ENCODE assay signal across 11 cellular contexts in genomic region chr12:104486943-104487819, GRCh38. TPM values are rescaled to one million over a fixed set of nuclear protein-coding genes. Genes with fewer than 3 reads are reported as not detected.
DNase-seq lines count a peak whose midpoint lies in the region; ATAC-seq and TF ChIP-seq lines count a peak whose summit lies in the region.
"Had no signal": no experiment of that assay in that cellular context is flagged by ENCODE, and none has a peak within 500 bp of the region (broad histone marks: within the 10 kb centered on the region; RNA-seq: fewer than 3 reads in every experiment).

No MANE protein-coding gene starts in this region.

- H3K4me1 Mint-ChIP-seq in activated naive CD4-positive, alpha-beta T cell treated with anti-CD3 and anti-CD28 coated beads for 36 hours (ENCODE audit: low read depth), result peaks cover 84% of the 10 kb centered on the region

- H3K4me3 Mint-ChIP-seq in activated naive CD4-positive, alpha-beta T cell treated with anti-CD3 and anti-CD28 coated beads for 36 hours, result no peak overlapping the region

- no peaks in the 10 kb centered on the region for H3K36me3 ChIP-seq in suprapubic skin

- DNase-seq in activated naive CD4-positive, alpha-beta T cell treated with anti-CD3 and anti-CD28 coated beads for 36 hours, result no peak
- no peak for DNase-seq in activated naive CD4-positive, alpha-beta T cell treated with anti-CD3 and anti-CD28 coated beads, Interleukin-2, amount 50 U/mL, for 16 hours
- DNase-seq in NCI-H2227 treated with DMSO at 0.1 percent for 48 hours (lab: John Stamatoyannopoulos, UW), result peak; percentile 31
- peak; percentile 35 for DNase-seq in fibroblast of the aortic adventitia (ENCODE audit: low read depth)
- no peak for DNase-seq in suprapubic skin (ENCODE audit: low spot score in 2 of 2)
- DNase-seq in lower leg skin (ENCODE audit: low spot score in 2 of 2), result no peak
- DNase-seq in pons (ENCODE audit: low spot score), result no peak
- DNase-seq: activated T-cell treated with anti-CD3 and anti-CD28 coated beads, Interleukin-2, amount 50 U/mL, for 4 hours; left cardiac atrium; NCI-H1092 had no signal

- H3K27ac ChIP-seq in suprapubic skin, result peak overlapping the region; percentile 35

- TF ChIP-seq CTCF in fibroblast of the aortic adventitia (IDR thresholded peaks at IDR 0.05; ENCODE audit: insufficient read depth, low read length) (no peak), suprapubic skin (IDR thresholded peaks at IDR 0.05) (no peak), lower leg skin (IDR thresholded peaks at IDR 0.05) (no peak)

- no peak for TF ChIP-seq EP300 in suprapubic skin (IDR thresholded peaks at IDR 0.05)

- H3K9me3 Mint-ChIP-seq in activated naive CD4-positive, alpha-beta T cell treated with anti-CD3 and anti-CD28 coated beads for 36 hours, result no peaks in the 10 kb centered on the region
- H3K9me3 Mint-ChIP-seq: activated T-cell treated with anti-CD3 and anti-CD28 coated beads, Interleukin-2, amount 50 U/mL, for 4 hours had no signal

- H3K36me3 Mint-ChIP-seq in activated naive CD4-positive, alpha-beta T cell treated with anti-CD3 and anti-CD28 coated beads for 36 hours (ENCODE audit: low read depth), result peaks cover 12% of the 10 kb centered on the region

- no peaks in the 10 kb centered on the region for H3K27me3 ChIP-seq in suprapubic skin

- H3K9me3 ChIP-seq in suprapubic skin, result no peaks in the 10 kb centered on the region

- ATAC-seq in HG03520 (IDR thresholded peaks at IDR 0.05; ENCODE audit: unreplicated experiment), result no peak
- ATAC-seq: activated T-cell treated with anti-CD3 and anti-CD28 coated beads, Interleukin-2, amount 50 U/mL, for 4 hours had no signal

- WGBS in suprapubic skin, result 78% methylated on average over 9 of the region's 9 CpGs
- 73 to 77% methylated on average over 9 of the region's 9 CpGs for WGBS in lower leg skin, 2 donors

- CTCF ChIA-PET in activated naive CD4-positive, alpha-beta T cell treated with anti-CD3 and anti-CD28 coated beads for 36 hours (lab: Charles Lee), result interaction anchor here (0.6 to 1.0 kb wide), 6 partner anchors 19 to 182 kb away, joined by 3 to 5 read pairs (median 5); no protein-coding TSS in a partner anchor

- H3K27me3 Mint-ChIP-seq in activated naive CD4-positive, alpha-beta T cell treated with anti-CD3 and anti-CD28 coated beads for 36 hours (ENCODE audit: low read depth), result no peaks in the 10 kb centered on the region

- peaks cover 9% of the 10 kb centered on the region for H3K4me1 ChIP-seq in suprapubic skin

- H3K27ac Mint-ChIP-seq in activated naive CD4-positive, alpha-beta T cell treated with anti-CD3 and anti-CD28 coated beads for 36 hours, result peak overlapping the region; percentile 11

- TF ChIP-seq POLR2A in suprapubic skin (IDR thresholded peaks at IDR 0.05) (no peak), lower leg skin (IDR thresholded peaks at IDR 0.05) (no peak)

- intact Hi-C loops in activated naive CD4-positive, alpha-beta T cell treated with anti-CD3 and anti-CD28 coated beads for 36 hours (cut with micrococcal nuclease), result loop anchor here (2.0 to 5.0 kb wide), 2 partner anchors 14 to 65 kb away; no protein-coding TSS in a partner anchor
- intact Hi-C loops in lower leg skin (cut with DNase I; ENCODE audit: low total_unique reads), result no loop called here

- H3K4me3 ChIP-seq in fibroblast of the aortic adventitia (ENCODE audit: low read depth, low read length) (no peak overlapping the region), suprapubic skin (no peak overlapping the region), lower leg skin (ENCODE audit: low read depth, poor library complexity, severe bottlenecking) (no peak overlapping the region)

RNA-seq across cellular contexts. Expression of gene CHST11, which starts 30.4 kb away (rescaled TPM):
- 10 to 100 TPM; 39.3 to 45.3 TPM for total RNA-seq in activated naive CD4-positive, alpha-beta T cell treated with anti-CD3 and anti-CD28 coated beads for 36 hours
- 10.8 and 13.4 TPM in 2 replicates for total RNA-seq in fibroblast of the aortic adventitia (ENCODE audit: low replicate concordance)
- total RNA-seq in suprapubic skin, result 1 to 10 TPM; 1.8 to 5.8 (median 3.8) TPM
- 1 to 10 TPM; 2.1 to 7.3 (median 4.9) TPM for total RNA-seq in lower leg skin

Comparison
In these comparisons a context has a peak if more than half of its experiments do, and no peak if none do; other contexts are left out.
1. DNase-seq: peak in NCI-H2227 treated with DMSO at 0.1 percent for 48 hours (single experiment) and fibroblast of the aortic adventitia (single experiment); none in activated naive CD4-positive, alpha-beta T cell treated with anti-CD3 and anti-CD28 coated beads for 36 hours (single experiment), activated naive CD4-positive, alpha-beta T cell treated with anti-CD3 and anti-CD28 coated beads, Interleukin-2, amount 50 U/mL, for 16 hours (single experiment), suprapubic skin (0 of 2), lower leg skin (0 of 2) and pons (single experiment).